Comparison of ENCODE assay signal across 22 cellular contexts in genomic region chr3:152688313-152688712, GRCh38.
DNase-seq lines count a peak whose midpoint lies in the region; ATAC-seq and TF ChIP-seq lines count a peak whose summit lies in the region.
"Had no signal": no experiment of that assay in that cellular context is flagged by ENCODE, and none has a peak within 500 bp of the region (broad histone marks: within the 10 kb centered on the region; RNA-seq: fewer than 3 reads in every experiment).

No MANE protein-coding gene starts in this region.

- no peak for TF ChIP-seq CTCF in A673 (conservative IDR thresholded peaks at IDR 0.05; ENCODE audit: low read depth, low read length)
- TF ChIP-seq CTCF in H9 (conservative IDR thresholded peaks at IDR 0.05): no peak
- no peak for TF ChIP-seq CTCF in left lung (IDR thresholded peaks at IDR 0.05)

- no peaks in the 10 kb centered on the region for H3K27me3 ChIP-seq in A673 (replicated peaks; ENCODE audit: insufficient read depth, low read depth, low read length, poor library complexity)
- no peaks in the 10 kb centered on the region for H3K27me3 ChIP-seq in H9 (ENCODE audit: insufficient read depth, low read length)
- H3K27me3 ChIP-seq in left lung: no peaks in the 10 kb centered on the region
- H3K27me3 ChIP-seq: right atrium auricular region, transverse colon had no signal

- H3K56ac ChIP-seq in H9 (ENCODE audit: insufficient read length, low read depth, low read length): no peak overlapping the region

- H3K4me2 ChIP-seq in H9 (ENCODE audit: insufficient read depth, insufficient read length, low read length): no peak overlapping the region
- H3K4me2 ChIP-seq: PC-9 had no signal

- H3K9me3 ChIP-seq in A673 (ENCODE audit: low read depth, low read length, poor library complexity, severe bottlenecking) (no peaks in the 10 kb centered on the region), H9 (ENCODE audit: control insufficient read depth, low read depth, low read length) (peaks cover 9% of the 10 kb centered on the region), left lung (peaks cover 0 to 4% of the 10 kb centered on the region in 2 donors)
- H3K9me3 ChIP-seq: right atrium auricular region, transverse colon had no signal

- no peak overlapping the region for H2AFZ ChIP-seq in H9 (ENCODE audit: low read length)
- H2AFZ ChIP-seq: PC-9 had no signal

- no peak overlapping the region for H3K4ac ChIP-seq in H9 (ENCODE audit: low read depth, low read length)

- H3K27ac Mint-ChIP-seq in H9: no peak overlapping the region
- H3K27ac Mint-ChIP-seq: activated CD4-positive, alpha-beta T cell treated with anti-CD3 and anti-CD28 coated beads, Interleukin-2, amount 10 ng/mL, durations not matched to agents 24 days and 14 days; CD4-positive, alpha-beta T cell had no signal

- no peak overlapping the region for H3K23ac ChIP-seq in H9 (ENCODE audit: insufficient read length, low read depth, low read length)

- no peak overlapping the region for H3K4me3 Mint-ChIP-seq in H9
- H3K4me3 Mint-ChIP-seq: activated CD4-positive, alpha-beta T cell treated with anti-CD3 and anti-CD28 coated beads, Interleukin-2, amount 10 ng/mL, durations not matched to agents 24 days and 14 days; CD4-positive, alpha-beta T cell had no signal

- H4K8ac ChIP-seq in H9 (replicated peaks; ENCODE audit: insufficient read length, low read depth, low read length): no peak overlapping the region

- no CpG with 5 or more reads among the region's 5 CpGs for WGBS in H9 (ENCODE audit: extremely low coverage, insufficient read length, low lambda C conversion rate)

- H3K4me1 ChIP-seq in A673 (ENCODE audit: insufficient read depth, low read length, poor library complexity, severe bottlenecking) (no peaks in the 10 kb centered on the region), H9 (ENCODE audit: insufficient read depth, low read length) (no peaks in the 10 kb centered on the region), left lung (no peaks in the 10 kb centered on the region)
- H3K4me1 ChIP-seq: right atrium auricular region, transverse colon had no signal

- H4K91ac ChIP-seq in H9 (ENCODE audit: insufficient read length, low read depth, low read length): no peak overlapping the region

- H2BK12ac ChIP-seq in H9 (ENCODE audit: insufficient read length, low read depth, low read length): no peak overlapping the region

- no peaks in the 10 kb centered on the region for H3K27me3 Mint-ChIP-seq in H9 (ENCODE audit: low read depth)
- H3K27me3 Mint-ChIP-seq: activated CD4-positive, alpha-beta T cell treated with anti-CD3 and anti-CD28 coated beads, Interleukin-2, amount 10 ng/mL, durations not matched to agents 24 days and 14 days had no signal

- intact Hi-C loops in A673 (cut with micrococcal nuclease; ENCODE audit: unreplicated experiment): no loop called here
- intact Hi-C loops in left lung (cut with DNase I): no loop called here

- no TSS peak for BruUV-seq in A673 (replicated peaks; lab: Mats Ljungman, UMichigan)

- no peak for ATAC-seq in left lung
- no peak for ATAC-seq in GM18858 (IDR thresholded peaks at IDR 0.05; ENCODE audit: unreplicated experiment)

- no peak overlapping the region for H3K14ac ChIP-seq in H9 (ENCODE audit: insufficient read depth, low read length)

- no peak overlapping the region for H2BK15ac ChIP-seq in H9 (ENCODE audit: low read depth, low read length)

- H3K36me3 ChIP-seq in A673 (ENCODE audit: insufficient read depth, low read length, poor library complexity, severe bottlenecking): no peaks in the 10 kb centered on the region
- H3K36me3 ChIP-seq in left lung: no peaks in the 10 kb centered on the region
- H3K36me3 ChIP-seq: right atrium auricular region, transverse colon had no signal

- CTCF ChIA-PET in A673 (lab: Charles Lee): no interaction called here

- H3T11ph ChIP-seq in H9 (ENCODE audit: low read length): no peak overlapping the region

- peaks cover 0 to 4% (median 4%) of the 10 kb centered on the region in 3 experiments; a peak in 3 of 7 replicates for H3K36me3 Mint-ChIP-seq in H9 (ENCODE audit: insufficient read depth in 1 of 3, low read depth in 3 of 3)

- no peak overlapping the region for H2BK20ac ChIP-seq in H9 (ENCODE audit: low read depth, low read length, poor library complexity, severe bottlenecking)

- H3K18ac ChIP-seq in H9 (ENCODE audit: insufficient read length, low read depth, low read length): no peak overlapping the region

- H4K5ac ChIP-seq in H9 (ENCODE audit: insufficient read length, low read depth, low read length): no peak overlapping the region

- no peak overlapping the region for H2BK120ac ChIP-seq in H9 (ENCODE audit: low read depth, low read length, poor library complexity, severe bottlenecking)

- H2BK5ac ChIP-seq in H9 (ENCODE audit: insufficient read length, low read length): no peak overlapping the region

- H3K9me3 Mint-ChIP-seq in H9: peaks cover 5 to 6% of the 10 kb centered on the region in 2 experiments; a peak in 4 of 5 replicates
- H3K9me3 Mint-ChIP-seq: CD4-positive, alpha-beta T cell had no signal

- no peak overlapping the region for H3K27ac ChIP-seq in A673 (ENCODE audit: low read depth, low read length, poor library complexity, severe bottlenecking)
- no peak overlapping the region for H3K27ac ChIP-seq in H9 (ENCODE audit: insufficient read length, low read depth, low read length)
- no peak overlapping the region for H3K27ac ChIP-seq in left lung
- H3K27ac ChIP-seq: PC-9, right atrium auricular region, transverse colon had no signal

- peak; percentile 62 for DNase-seq in A673 (ENCODE audit: low spot score)
- peak; percentile 37 for DNase-seq in H9
- peak; percentile 6 for DNase-seq in SW480 (ENCODE audit: low spot score)
- DNase-seq in foreskin melanocyte: peak; percentile 14
- DNase-seq in NOMO-1 treated with DMSO at 0.1 percent for 48 hours (lab: John Stamatoyannopoulos, UW; ENCODE audit: unreplicated experiment): no peak
- DNase-seq in left lung: no peak
- no peak for DNase-seq in effector CD8-positive, alpha-beta T cell (lab: John Stamatoyannopoulos, UW)
- DNase-seq: activated CD4-positive, alpha-beta T cell treated with anti-CD3 and anti-CD28 coated beads, Interleukin-2, amount 10 ng/mL, durations not matched to agents 24 days and 14 days; activated CD8-positive, alpha-beta memory T cell treated with anti-CD3 and anti-CD28 coated beads, Interleukin-2, amount 50 U/mL, for 48 hours; activated gamma-delta T cell treated with Interleukin-2 at 50 U/mL for 16 hours; amniotic stem cell; CD4-positive, alpha-beta T cell; DMS79; GOT3; IMR-90; NCI-H187 treated with DMSO at 0.1 percent for 48 hours; NCI-H510A treated with DMSO at 0.1 percent for 48 hours; PC-9; stimulated activated naive CD4-positive, alpha-beta T cell treated with Interleukin-2 at 50 U/mL for 16 hours; transverse colon had no signal

- H3K4me3 ChIP-seq in A673 (ENCODE audit: low read depth, low read length, poor library complexity, severe bottlenecking) (no peak overlapping the region), left lung (no peak overlapping the region)
- H3K4me3 ChIP-seq: PC-9, right atrium auricular region, transverse colon had no signal

- H3K23me2 ChIP-seq in H9 (ENCODE audit: insufficient read length, low read depth, low read length, poor library complexity, severe bottlenecking): no peaks in the 10 kb centered on the region

- H2AK5ac ChIP-seq in H9 (ENCODE audit: insufficient read length, low read length): no peak overlapping the region

- H4K20me1 ChIP-seq in H9 (ENCODE audit: control insufficient read depth, insufficient read depth, insufficient read length): no peaks in the 10 kb centered on the region

- POLR2A ChIA-PET in A673 (lab: Charles Lee; ENCODE audit: low non-redundant PET): no interaction called here

- H3K79me1 ChIP-seq in H9 (ENCODE audit: insufficient read depth, low read depth, low read length, poor library complexity, severe bottlenecking): no peaks in the 10 kb centered on the region

- H3K79me2 ChIP-seq in H9 (ENCODE audit: insufficient read depth, low read length): no peaks in the 10 kb centered on the region

- no peak overlapping the region for H3K9ac ChIP-seq in H9 (ENCODE audit: extremely low read depth, insufficient read length, low read length)

- H3K4me1 Mint-ChIP-seq in H9: peaks cover 8 to 10% of the 10 kb centered on the region in 2 experiments; a peak in 3 of 4 replicates

Comparison
In these comparisons a context has a peak if more than half of its experiments do, and no peak if none do; other contexts are left out.
1. DNase-seq: peak in A673 (single experiment), H9 (single experiment), SW480 (single experiment) and foreskin melanocyte (single experiment); none in NOMO-1 treated with DMSO at 0.1 percent for 48 hours (single experiment), left lung (0 of 2) and effector CD8-positive, alpha-beta T cell (single experiment).